In the genomic region with DNA sequence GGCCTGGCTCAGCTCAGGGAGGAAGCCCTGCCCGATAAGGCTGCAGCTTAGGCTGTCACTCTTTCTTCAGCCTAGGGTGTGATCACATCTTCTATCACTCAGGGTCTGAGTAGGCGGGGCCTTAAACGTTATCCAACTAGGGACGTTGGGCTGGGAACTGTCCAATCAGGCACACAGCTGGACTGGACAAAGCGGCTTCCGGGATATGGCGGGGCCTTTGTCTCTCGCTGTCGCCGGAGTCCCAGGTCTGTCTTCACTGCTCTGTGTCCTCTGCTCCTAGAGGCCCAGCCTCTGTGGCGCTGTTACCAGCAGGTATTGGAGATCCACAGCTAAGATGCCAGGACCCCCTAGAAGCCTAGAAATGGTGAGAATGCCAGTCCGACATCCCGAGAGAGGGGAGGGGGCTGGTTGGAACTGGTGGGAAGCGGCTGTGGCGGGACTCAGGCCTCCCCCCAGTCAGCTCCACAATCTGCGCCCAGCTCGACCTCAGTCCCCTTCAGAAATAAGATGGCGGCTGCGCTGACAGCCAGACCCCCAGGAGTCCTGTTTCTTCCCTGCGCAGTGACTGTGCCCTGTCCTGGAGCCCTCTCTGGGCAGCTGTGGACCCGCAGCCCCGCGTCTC, we compare ENCODE assay signal across 8 cellular contexts. TPM values are rescaled to one million over a fixed set of nuclear protein-coding genes. Genes with fewer than 3 reads are reported as not detected.
DNase-seq lines count a peak whose midpoint lies in the region; ATAC-seq and TF ChIP-seq lines count a peak whose summit lies in the region.

Gene ZNF254 (plus strand): TSS at position 214 of the 622 bp plus-strand sequence. CDS start 121 bp downstream, at position 335.

- H3K9me3 Mint-ChIP-seq in activated CD4-positive, alpha-beta T cell treated with anti-CD3 and anti-CD28 coated beads, Interleukin-2, amount 10 ng/mL, durations not matched to agents 24 days and 14 days: peaks cover 3% of the 10 kb centered on the region

- intact Hi-C loops in activated CD4-positive, alpha-beta T cell treated with anti-CD3 and anti-CD28 coated beads, Interleukin-2, amount 10 ng/mL, durations not matched to agents 24 days and 14 days (cut with micrococcal nuclease): loop anchor here (1.0 to 5.0 kb wide), 6 partner anchors 33 to 692 kb away; partner anchors contain the start of genes ZNF681, ZNF726 and ZNF91
- intact Hi-C loops in left colon (cut with DNase I, micrococcal nuclease): no loop called here

- peak within 1 kb of the TSS; percentile 80 to 84 for H3K27ac ChIP-seq in coronary artery

- peaks cover 26% of the 10 kb centered on the region for H3K36me3 Mint-ChIP-seq in activated CD4-positive, alpha-beta T cell treated with anti-CD3 and anti-CD28 coated beads, Interleukin-2, amount 10 ng/mL, durations not matched to agents 24 days and 14 days (ENCODE audit: low read depth)

- TF ChIP-seq CTCF in GM13977 (IDR thresholded peaks at IDR 0.05; ENCODE audit: extremely low read depth, insufficient read depth, missing control alignments) (no peak), coronary artery (IDR thresholded peaks at IDR 0.05) (no peak)

- ATAC-seq in HG02884 (IDR thresholded peaks at IDR 0.05; ENCODE audit: unreplicated experiment): peak; percentile 97
- peak; percentile 99 for ATAC-seq in left colon

- H3K27ac Mint-ChIP-seq in activated CD4-positive, alpha-beta T cell treated with anti-CD3 and anti-CD28 coated beads, Interleukin-2, amount 10 ng/mL, durations not matched to agents 24 days and 14 days: peak within 1 kb of the TSS; percentile 96

- DNase-seq in GM13977 (ENCODE audit: low spot score) (peak; percentile 81), NCI-H2196 (lab: John Stamatoyannopoulos, UW; ENCODE audit: unreplicated experiment) (peak; percentile 95), coronary artery (ENCODE audit: low spot score) (peak; percentile 93), left colon (peak; percentile 91 to 96), NCI-H2081 (lab: John Stamatoyannopoulos, UW) (no peak)
- DNase-seq in activated CD4-positive, alpha-beta T cell treated with anti-CD3 and anti-CD28 coated beads, Interleukin-2, amount 10 ng/mL, durations not matched to agents 24 days and 14 days: peak; percentile 94
- peak; percentile 46 to 48 for DNase-seq in stimulated activated CD4-positive, alpha-beta T cell treated with anti-CD3 and anti-CD28 coated beads, Interleukin-1b, Interleukin-23, amount 100 ng/mL, for 4 hours (ENCODE audit: low read depth in 2 of 2)

- no peaks in the 10 kb centered on the region for H3K27me3 Mint-ChIP-seq in activated CD4-positive, alpha-beta T cell treated with anti-CD3 and anti-CD28 coated beads, Interleukin-2, amount 10 ng/mL, durations not matched to agents 24 days and 14 days

- H3K4me3 ChIP-seq in coronary artery: peak within 1 kb of the TSS; percentile 83

- no peaks in the 10 kb centered on the region for H3K4me1 Mint-ChIP-seq in activated CD4-positive, alpha-beta T cell treated with anti-CD3 and anti-CD28 coated beads, Interleukin-2, amount 10 ng/mL, durations not matched to agents 24 days and 14 days

- H3K4me3 Mint-ChIP-seq in activated CD4-positive, alpha-beta T cell treated with anti-CD3 and anti-CD28 coated beads, Interleukin-2, amount 10 ng/mL, durations not matched to agents 24 days and 14 days: peak within 1 kb of the TSS; percentile 96

- in situ Hi-C loops in GM13977 (cut with MboI; ENCODE audit: low pct_unique_long_range_greater_than_20kb, low sequenced_read_pairs, unreplicated experiment): no loop called here

RNA-seq across cellular contexts. Expression of gene ZNF254, which starts in this region (rescaled TPM):
- 10.3 and 10.9 TPM in 2 replicates for total RNA-seq in activated CD4-positive, alpha-beta T cell treated with anti-CD3 and anti-CD28 coated beads, Interleukin-2, amount 10 ng/mL, durations not matched to agents 24 days and 14 days
- 10 to 100 TPM; 13.3 to 18.3 TPM for total RNA-seq in left colon

Comparison
In these comparisons a context has a peak if more than half of its experiments do, and no peak if none do; other contexts are left out.
1. DNase-seq: peak in GM13977 (single experiment), NCI-H2196 (single experiment), activated CD4-positive, alpha-beta T cell treated with anti-CD3 and anti-CD28 coated beads, Interleukin-2, amount 10 ng/mL, durations not matched to agents 24 days and 14 days (single experiment), coronary artery (single experiment), left colon (2 of 2) and stimulated activated CD4-positive, alpha-beta T cell treated with anti-CD3 and anti-CD28 coated beads, Interleukin-1b, Interleukin-23, amount 100 ng/mL, for 4 hours (2 of 2); none in NCI-H2081 (0 of 2).